ENCODE assay signal across 8 cellular contexts in genomic region chr1:47089356-47089755, GRCh38. TPM values are rescaled to one million over a fixed set of nuclear protein-coding genes. Genes with fewer than 3 reads are reported as not detected.
DNase-seq lines count a peak whose midpoint lies in the region; ATAC-seq, FAIRE-seq and TF ChIP-seq lines count a peak whose summit lies in the region.
"Not testable (repeated sequence)": the region's sequence is repeated elsewhere in the genome, so short reads cannot be mapped to it uniquely, and the experiment has no call there.

No MANE protein-coding gene starts in this region.

- H3K9me3 ChIP-seq in MM.1S (replicated peaks; ENCODE audit: insufficient read depth, low read length); Panc1 (ENCODE audit: control insufficient read depth, insufficient read depth, low read depth, low read length): not testable (repeated sequence)

- CTCF ChIA-PET in Panc1 (lab: Charles Lee): not testable (repeated sequence)

- not testable (repeated sequence) for BruUV-seq in Panc1 (replicated peaks; lab: Mats Ljungman, UMichigan)

- H4K20me1 ChIP-seq in MM.1S (ENCODE audit: insufficient read depth, low read length): not testable (repeated sequence)

- H2AFZ ChIP-seq in MM.1S (ENCODE audit: low read length): not testable (repeated sequence)

- H3K4me3 ChIP-seq in MM.1S (ENCODE audit: low read length); Panc1 (ENCODE audit: low read depth in 2 of 2, low read length in 2 of 2): not testable (repeated sequence)

- DNase-seq in GM04504 (ENCODE audit: low read depth) (peak; percentile 2), MM.1S (peak; percentile 11), Panc1 (ENCODE audit: low read depth, low spot score) (peak; percentile 2), kidney tubule cell (ENCODE audit: low spot score) (peak; percentile 37), renal cortical epithelial cell (ENCODE audit: low read depth) (peak; percentile 22)
- peak; percentile 52 for DNase-seq in activated CD8-positive, alpha-beta memory T cell treated with anti-CD3 and anti-CD28 coated beads, Interleukin-2, amount 50 U/mL, for 48 hours
- peak; percentile 3 for DNase-seq in effector CD4-positive, alpha-beta T cell

- not testable (repeated sequence) for H3K36me3 ChIP-seq in MM.1S (replicated peaks; ENCODE audit: insufficient read depth, low read length); Panc1 (ENCODE audit: control insufficient read depth, insufficient read depth, low read length)

- H3K4me2 ChIP-seq in MM.1S (ENCODE audit: low read depth, low read length): not testable (repeated sequence)

- intact Hi-C loops in Panc1 (cut with micrococcal nuclease; ENCODE audit: unreplicated experiment): not testable (repeated sequence)

- H3K4me1 ChIP-seq in MM.1S (ENCODE audit: low read length); Panc1 (ENCODE audit: control insufficient read depth, insufficient read depth, low read length): not testable (repeated sequence)

- H3K9me2 ChIP-seq in MM.1S (replicated peaks; ENCODE audit: insufficient read depth, low read length): not testable (repeated sequence)

- H3K27ac ChIP-seq in MM.1S (ENCODE audit: low read length); Panc1 (ENCODE audit: low read length): not testable (repeated sequence)

- not testable (repeated sequence) for H3F3A ChIP-seq in MM.1S (ENCODE audit: insufficient read depth, low read length)

- peak; percentile 91 for FAIRE-seq in A204.1 (lab: Jason Lieb, UNC)

- POLR2A ChIA-PET in Panc1 (lab: Charles Lee): not testable (repeated sequence)

- not testable (repeated sequence) for H3K9ac ChIP-seq in MM.1S (ENCODE audit: low read length)

- not testable (repeated sequence) for ATAC-seq in Panc1

- TF ChIP-seq CTCF in MM.1S (IDR thresholded peaks at IDR 0.05; ENCODE audit: low read length): not testable (repeated sequence)
- peak; percentile 68; the same call in 1 of the 2 replicates for TF ChIP-seq CTCF in Panc1 (IDR thresholded peaks at IDR 0.05)

- not testable (repeated sequence) for H3K79me2 ChIP-seq in MM.1S (ENCODE audit: low read length)

- not testable (repeated sequence) for H3K27me3 ChIP-seq in MM.1S (replicated peaks; ENCODE audit: insufficient read depth, low read length); Panc1 (ENCODE audit: control insufficient read depth, insufficient read depth, low read length)

- in situ Hi-C loops in Panc1 (cut with HindIII; ENCODE audit: low pct_unique_long_range_greater_than_20kb, low sequenced_read_pairs): not testable (repeated sequence)

RNA-seq across cellular contexts. Expression of gene CYP4Z1, which starts 22.3 kb away (rescaled TPM):
- not detected for total RNA-seq in Panc1 (2021; ENCODE audit: unreplicated experiment)
- not detected for polyA plus RNA-seq in Panc1 (2012; ENCODE audit: insufficient read length)
- not detected in 2 replicates for total RNA-seq in renal cortical epithelial cell

RNA-seq across cellular contexts. Expression of gene CYP4A22, which starts 47.9 kb away (rescaled TPM):
- total RNA-seq in Panc1 (2021; ENCODE audit: unreplicated experiment) (not detected), renal cortical epithelial cell (not detected in 2 replicates)
- not detected for polyA plus RNA-seq in Panc1 (2012; ENCODE audit: insufficient read length)

Comparison
In these comparisons a context has a peak if more than half of its experiments do, and no peak if none do; other contexts are left out.
1. DNase-seq: peak in every context shown above with its lines; median percentile 52 in activated CD8-positive, alpha-beta memory T cell treated with anti-CD3 and anti-CD28 coated beads, Interleukin-2, amount 50 U/mL, for 48 hours; 37 in kidney tubule cell; 22 in renal cortical epithelial cell; 11 in MM.1S; 3 in effector CD4-positive, alpha-beta T cell; 2 in GM04504; 2 in Panc1.